ENCODE assay signal across 2 cellular contexts in the genomic region with DNA sequence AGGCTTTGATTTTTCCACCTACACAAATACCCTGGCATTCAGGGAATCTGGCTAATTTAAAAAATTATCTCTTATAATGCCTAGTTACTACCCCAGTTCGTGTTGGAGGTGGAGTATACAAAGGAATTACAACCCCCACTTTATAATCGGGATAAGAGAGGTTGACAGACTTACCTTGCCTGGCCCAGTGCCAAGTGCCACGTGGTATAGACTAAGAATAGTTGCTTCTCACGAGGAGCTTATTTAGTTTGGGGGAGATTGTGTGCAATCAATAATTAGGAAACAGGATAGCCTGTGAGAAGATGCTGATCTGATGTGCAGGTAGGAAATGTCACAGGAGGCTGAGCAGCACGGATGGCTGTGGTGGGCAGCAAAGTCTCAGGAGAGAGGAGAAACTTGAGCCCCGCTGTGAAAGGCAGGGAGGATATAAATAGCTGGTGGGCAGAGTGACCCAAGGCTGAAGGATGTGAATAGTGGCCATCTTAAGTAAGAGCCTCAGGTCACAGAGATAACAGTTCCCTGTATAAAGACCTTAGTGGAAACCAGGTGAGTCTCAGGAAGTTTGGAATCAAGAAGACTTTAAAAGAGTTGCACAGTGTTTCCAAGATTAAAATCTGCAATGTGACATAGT.
TF ChIP-seq lines count a peak whose summit lies in the region.

No MANE protein-coding gene starts in this region.

TF ChIP-seq in Ishikawa, 13 proteins besides CTCF, POLR2A, EP300 and RAD21:
- TF ChIP-seq, protein P1, sequence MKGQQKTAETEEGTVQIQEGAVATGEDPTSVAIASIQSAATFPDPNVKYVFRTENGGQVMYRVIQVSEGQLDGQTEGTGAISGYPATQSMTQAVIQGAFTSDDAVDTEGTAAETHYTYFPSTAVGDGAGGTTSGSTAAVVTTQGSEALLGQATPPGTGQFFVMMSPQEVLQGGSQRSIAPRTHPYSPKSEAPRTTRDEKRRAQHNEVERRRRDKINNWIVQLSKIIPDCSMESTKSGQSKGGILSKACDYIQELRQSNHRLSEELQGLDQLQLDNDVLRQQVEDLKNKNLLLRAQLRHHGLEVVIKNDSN (IDR thresholded peaks at IDR 0.05), result peak; percentile 45; the same call in 1 of the 2 replicates
- no peak for TF ChIP-seq FOXM1 (IDR thresholded peaks at IDR 0.05; ENCODE audit: borderline replicate concordance, low read depth)
- TF ChIP-seq TAF1 (IDR thresholded peaks at IDR 0.05; ENCODE audit: low read depth), result no peak
- TF ChIP-seq NFIC (IDR thresholded peaks at IDR 0.05), result peak; percentile 52
- TF ChIP-seq, protein P2, sequence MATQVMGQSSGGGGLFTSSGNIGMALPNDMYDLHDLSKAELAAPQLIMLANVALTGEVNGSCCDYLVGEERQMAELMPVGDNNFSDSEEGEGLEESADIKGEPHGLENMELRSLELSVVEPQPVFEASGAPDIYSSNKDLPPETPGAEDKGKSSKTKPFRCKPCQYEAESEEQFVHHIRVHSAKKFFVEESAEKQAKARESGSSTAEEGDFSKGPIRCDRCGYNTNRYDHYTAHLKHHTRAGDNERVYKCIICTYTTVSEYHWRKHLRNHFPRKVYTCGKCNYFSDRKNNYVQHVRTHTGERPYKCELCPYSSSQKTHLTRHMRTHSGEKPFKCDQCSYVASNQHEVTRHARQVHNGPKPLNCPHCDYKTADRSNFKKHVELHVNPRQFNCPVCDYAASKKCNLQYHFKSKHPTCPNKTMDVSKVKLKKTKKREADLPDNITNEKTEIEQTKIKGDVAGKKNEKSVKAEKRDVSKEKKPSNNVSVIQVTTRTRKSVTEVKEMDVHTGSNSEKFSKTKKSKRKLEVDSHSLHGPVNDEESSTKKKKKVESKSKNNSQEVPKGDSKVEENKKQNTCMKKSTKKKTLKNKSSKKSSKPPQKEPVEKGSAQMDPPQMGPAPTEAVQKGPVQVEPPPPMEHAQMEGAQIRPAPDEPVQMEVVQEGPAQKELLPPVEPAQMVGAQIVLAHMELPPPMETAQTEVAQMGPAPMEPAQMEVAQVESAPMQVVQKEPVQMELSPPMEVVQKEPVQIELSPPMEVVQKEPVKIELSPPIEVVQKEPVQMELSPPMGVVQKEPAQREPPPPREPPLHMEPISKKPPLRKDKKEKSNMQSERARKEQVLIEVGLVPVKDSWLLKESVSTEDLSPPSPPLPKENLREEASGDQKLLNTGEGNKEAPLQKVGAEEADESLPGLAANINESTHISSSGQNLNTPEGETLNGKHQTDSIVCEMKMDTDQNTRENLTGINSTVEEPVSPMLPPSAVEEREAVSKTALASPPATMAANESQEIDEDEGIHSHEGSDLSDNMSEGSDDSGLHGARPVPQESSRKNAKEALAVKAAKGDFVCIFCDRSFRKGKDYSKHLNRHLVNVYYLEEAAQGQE (IDR thresholded peaks at IDR 0.05; ENCODE audit: low read depth), result no peak
- no peak for TF ChIP-seq MAX (IDR thresholded peaks at IDR 0.05)

TF ChIP-seq in K562, 482 proteins besides CTCF, POLR2A, EP300 and RAD21:
- peak; percentile 49; the same call in 1 of the 2 replicates for TF ChIP-seq NFIX (CRISPR knock-in tag; IDR thresholded peaks at IDR 0.05; ENCODE audit: low read depth)
- no peak for TF ChIP-seq RFX5 (IDR thresholded peaks at IDR 0.05; ENCODE audit: low read depth, low read length)
- TF ChIP-seq NFIC (IDR thresholded peaks at IDR 0.05), result peak; percentile 93
TF ChIP-seq in K562: peak in this region for 2.
